8 cellular contexts compared by ENCODE assay signal in the genomic region with DNA sequence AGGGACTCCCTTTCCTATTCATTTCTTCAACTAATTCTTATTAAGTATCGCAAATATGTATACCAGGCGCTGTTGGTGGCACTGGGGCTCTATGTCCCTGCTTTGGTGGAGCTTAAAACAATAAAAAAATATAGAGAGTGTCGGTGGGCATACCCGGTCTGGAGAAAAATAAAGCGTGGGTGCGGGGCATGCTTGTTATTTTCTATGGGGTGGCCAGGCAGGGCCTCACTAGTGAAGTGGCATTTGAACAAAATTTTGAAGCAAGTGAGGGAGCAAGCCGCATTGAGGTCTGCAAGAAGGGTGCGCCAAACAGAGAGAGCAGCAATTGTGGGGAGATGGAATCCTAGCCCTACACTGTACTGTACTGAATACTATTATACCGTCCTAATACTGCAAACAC. TPM values are rescaled to one million over a fixed set of nuclear protein-coding genes. Genes with fewer than 3 reads are reported as not detected.
A peak's percentile ranks its signal among the peaks of the same experiment; 100 is the strongest.
DNase-seq lines count a peak whose midpoint lies in the region; ATAC-seq and TF ChIP-seq lines count a peak whose summit lies in the region.

No MANE protein-coding gene starts in this region.

- no peak overlapping the region for H4K91ac ChIP-seq in mesenchymal stem cell (ENCODE audit: low read length)

- H3K36me3 ChIP-seq in mesenchymal stem cell (ENCODE audit: control insufficient read depth in 1 of 2, insufficient read depth in 2 of 2, low read depth in 1 of 2, low read length in 2 of 2) (peaks cover 14 to 20% of the 10 kb centered on the region in 2 experiments), thyroid gland (no peaks in the 10 kb centered on the region)

- H3K4me2 ChIP-seq in mesenchymal stem cell (ENCODE audit: low read length, poor library complexity, severe bottlenecking) = no peak overlapping the region

- ATAC-seq in activated T-cell treated with anti-CD3 and anti-CD28 coated beads, Interleukin-2, amount 50 U/mL, for 72 hours (replicated peaks in 1 of 2) = no peak
- no peak for ATAC-seq in activated naive CD8-positive, alpha-beta T cell treated with anti-CD3 and anti-CD28 coated beads, Interleukin-2, amount 50 U/mL, for 24 hours

- H3K9me3 ChIP-seq in mesenchymal stem cell (ENCODE audit: control insufficient read depth, low read length) (no peaks in the 10 kb centered on the region), thyroid gland (no peaks in the 10 kb centered on the region)

- H3K4ac ChIP-seq in mesenchymal stem cell (ENCODE audit: low read depth in 1 of 2, low read length in 2 of 2) = no peak overlapping the region

- H3K9ac ChIP-seq in mesenchymal stem cell (ENCODE audit: low read length) = peak overlapping the region; percentile 96

- H2AFZ ChIP-seq in mesenchymal stem cell (ENCODE audit: low read depth, low read length) = no peak overlapping the region

- peak overlapping the region; percentile 85 to 92 for H3K4me3 Mint-ChIP-seq in activated T-cell treated with anti-CD3 and anti-CD28 coated beads, Interleukin-2, amount 50 U/mL, for 72 hours
- peak overlapping the region; percentile 91 for H3K4me3 Mint-ChIP-seq in activated naive CD8-positive, alpha-beta T cell treated with anti-CD3 and anti-CD28 coated beads, Interleukin-2, amount 50 U/mL, for 24 hours

- H3K4me1 ChIP-seq in mesenchymal stem cell (ENCODE audit: control insufficient read depth, insufficient read depth, low read depth, low read length) (peaks cover 4% of the 10 kb centered on the region), thyroid gland (peaks cover 0 to 7% of the 10 kb centered on the region in 2 donors)

- H4K8ac ChIP-seq in mesenchymal stem cell (ENCODE audit: low read length) = no peak overlapping the region

- intact Hi-C loops in thyroid gland (cut with DNase I) = no loop called here

- no peak for DNase-seq in activated T-cell treated with anti-CD3 and anti-CD28 coated beads, Interleukin-2, amount 50 U/mL, for 72 hours
- DNase-seq in activated T-cell treated with anti-CD3 and anti-CD28 coated beads, Interleukin-2, amount 50 U/mL, for 48 hours = no peak
- no peak for DNase-seq in activated naive CD8-positive, alpha-beta T cell treated with anti-CD3 and anti-CD28 coated beads, Interleukin-2, amount 50 U/mL, for 24 hours
- DNase-seq in mesenchymal stem cell (no peak), thyroid gland (no peak), mesenteric fat pad (ENCODE audit: low spot score) (no peak), T1000 (lab: John Stamatoyannopoulos, UW) (no peak)
- DNase-seq in activated CD8-positive, alpha-beta memory T cell treated with anti-CD3 and anti-CD28 coated beads for 24 hours = no peak

- H3K27me3 ChIP-seq in mesenchymal stem cell (ENCODE audit: control insufficient read depth in 1 of 2, insufficient read depth in 1 of 2, low read length in 2 of 2) (peaks cover 0 to 41% of the 10 kb centered on the region in 2 experiments), thyroid gland (no peaks in the 10 kb centered on the region)

- H2BK12ac ChIP-seq in mesenchymal stem cell (ENCODE audit: low read length in 2 of 2) = no peak overlapping the region

- H3K27me3 Mint-ChIP-seq in activated T-cell treated with anti-CD3 and anti-CD28 coated beads, Interleukin-2, amount 50 U/mL, for 72 hours (ENCODE audit: low read depth) = peaks cover 18% of the 10 kb centered on the region
- H3K27me3 Mint-ChIP-seq in activated naive CD8-positive, alpha-beta T cell treated with anti-CD3 and anti-CD28 coated beads, Interleukin-2, amount 50 U/mL, for 24 hours = no peaks in the 10 kb centered on the region

- no peak overlapping the region for H2BK120ac ChIP-seq in mesenchymal stem cell (ENCODE audit: low read depth, low read length)

- H3K4me3 ChIP-seq in mesenchymal stem cell (ENCODE audit: insufficient read depth in 1 of 2, low read depth in 1 of 2, low read length in 2 of 2) (peak overlapping the region in 1 of 2 experiments; percentile 42), thyroid gland (replicated peaks in 1 of 3) (peak overlapping the region in 1 of 3 donors; percentile 52)

- peak overlapping the region; percentile 85 for H3K27ac Mint-ChIP-seq in activated T-cell treated with anti-CD3 and anti-CD28 coated beads, Interleukin-2, amount 50 U/mL, for 72 hours
- peak overlapping the region; percentile 52 for H3K27ac Mint-ChIP-seq in activated naive CD8-positive, alpha-beta T cell treated with anti-CD3 and anti-CD28 coated beads, Interleukin-2, amount 50 U/mL, for 24 hours

- H2AK5ac ChIP-seq in mesenchymal stem cell (ENCODE audit: low read length, severe bottlenecking) = no peak overlapping the region

- H3K27ac ChIP-seq in mesenchymal stem cell (ENCODE audit: low read length, poor library complexity, severe bottlenecking) (no peak overlapping the region), thyroid gland (peak overlapping the region in 2 of 3 donors; percentile 71 to 82)

- 94% methylated on average over 8 of the region's 9 CpGs for WGBS in mesenchymal stem cell
- 82 to 86% methylated on average over 9 of the region's 9 CpGs for WGBS in thyroid gland, 2 donors

- no peak overlapping the region for H2BK5ac ChIP-seq in mesenchymal stem cell (ENCODE audit: low read depth, low read length, poor library complexity, severe bottlenecking)

- no peak overlapping the region for H2BK15ac ChIP-seq in mesenchymal stem cell (ENCODE audit: low read depth, poor library complexity, severe bottlenecking)

- H3K9me3 Mint-ChIP-seq in activated T-cell treated with anti-CD3 and anti-CD28 coated beads, Interleukin-2, amount 50 U/mL, for 72 hours = no peaks in the 10 kb centered on the region
- H3K9me3 Mint-ChIP-seq in activated naive CD8-positive, alpha-beta T cell treated with anti-CD3 and anti-CD28 coated beads, Interleukin-2, amount 50 U/mL, for 24 hours = no peaks in the 10 kb centered on the region

- H3K79me1 ChIP-seq in mesenchymal stem cell (replicated peaks; ENCODE audit: low read length, poor library complexity, severe bottlenecking) = peaks cover 2% of the 10 kb centered on the region

- H3K4me1 Mint-ChIP-seq in activated T-cell treated with anti-CD3 and anti-CD28 coated beads, Interleukin-2, amount 50 U/mL, for 72 hours (ENCODE audit: low read depth) = peaks cover 43% of the 10 kb centered on the region
- peaks cover 43% of the 10 kb centered on the region for H3K4me1 Mint-ChIP-seq in activated naive CD8-positive, alpha-beta T cell treated with anti-CD3 and anti-CD28 coated beads, Interleukin-2, amount 50 U/mL, for 24 hours

- H3K36me3 Mint-ChIP-seq in activated T-cell treated with anti-CD3 and anti-CD28 coated beads, Interleukin-2, amount 50 U/mL, for 72 hours (ENCODE audit: insufficient read depth in 2 of 2) = peaks cover 3 to 5% of the 10 kb centered on the region in 2 donors
- peaks cover 5% of the 10 kb centered on the region for H3K36me3 Mint-ChIP-seq in activated naive CD8-positive, alpha-beta T cell treated with anti-CD3 and anti-CD28 coated beads, Interleukin-2, amount 50 U/mL, for 24 hours (ENCODE audit: low read depth)

- TF ChIP-seq CTCF in thyroid gland (IDR thresholded peaks at IDR 0.05) = no peak

- no peak for TF ChIP-seq POLR2A in thyroid gland (IDR thresholded peaks at IDR 0.05)

- H3K23ac ChIP-seq in mesenchymal stem cell (ENCODE audit: low read length in 2 of 2) = no peak overlapping the region

- no peak overlapping the region for H3K18ac ChIP-seq in mesenchymal stem cell (ENCODE audit: low read depth in 1 of 2, low read length in 2 of 2)

- H3K14ac ChIP-seq in mesenchymal stem cell (ENCODE audit: low read length in 2 of 2) = no peak overlapping the region

RNA-seq across cellular contexts. Expression of a gene that starts 0.6 kb away (rescaled TPM):
- 10 to 100 TPM; 64.6 to 84.7 TPM for total RNA-seq in activated T-cell treated with anti-CD3 and anti-CD28 coated beads, Interleukin-2, amount 50 U/mL, for 72 hours
- 65.0 TPM for polyA plus RNA-seq in mesenchymal stem cell (2013, experiment 1 of 2)
- polyA plus RNA-seq in mesenchymal stem cell (2013, experiment 2 of 2) = 67.1 TPM
- total RNA-seq in thyroid gland = 10 to 100 TPM; 76.8 to 88.6 (median 83.9) TPM
- 63.8 TPM for total RNA-seq in mesenteric fat pad

RNA-seq across cellular contexts. Expression of a gene that starts 35.1 kb away (rescaled TPM):
- 10 to 100 TPM; 26.7 to 28.1 TPM for total RNA-seq in activated T-cell treated with anti-CD3 and anti-CD28 coated beads, Interleukin-2, amount 50 U/mL, for 72 hours
- polyA plus RNA-seq in mesenchymal stem cell (2013, experiment 1 of 2) = 9.4 TPM
- polyA plus RNA-seq in mesenchymal stem cell (2013, experiment 2 of 2) = 8.4 TPM
- total RNA-seq in thyroid gland (10 to 100 TPM; 12.9 to 20.1 (median 17.5) TPM), mesenteric fat pad (19.8 TPM)

RNA-seq across cellular contexts. Expression of a gene that starts 44.1 kb away (rescaled TPM):
- not detected for total RNA-seq in activated T-cell treated with anti-CD3 and anti-CD28 coated beads, Interleukin-2, amount 50 U/mL, for 72 hours
- polyA plus RNA-seq in mesenchymal stem cell (2013, experiment 1 of 2) = not detected
- polyA plus RNA-seq in mesenchymal stem cell (2013, experiment 2 of 2) = not detected
- total RNA-seq in thyroid gland (not detected), mesenteric fat pad (not detected)
